In genomic region chr11:108222686-108223448, GRCh38 we compare ENCODE assay signal across 1 cellular context.
TF ChIP-seq lines count a peak whose summit lies in the region.

Gene ATM (plus strand): TSS chr11:108223067. CDS start chr11:108227625, 4,558 bp downstream.

TF ChIP-seq in K562, 482 proteins besides CTCF, POLR2A, EP300 and RAD21 (continued from another document and continues in another):
- TF ChIP-seq ARID3B (CRISPR knock-in tag; IDR thresholded peaks at IDR 0.05; ENCODE audit: borderline replicate concordance) (0 out of 2 replicates have a peak, but pooled peaks have one; percentile 48), SMC3 (conservative IDR thresholded peaks at IDR 0.05; ENCODE audit: insufficient read depth, low read depth, low read length) (peak; percentile 62; the same call in 1 of the 2 replicates), ZBTB40 (IDR thresholded peaks at IDR 0.05) (peak; percentile 82), ZBTB40 (CRISPR knock-in tag; IDR thresholded peaks at IDR 0.05) (no peak), MTA3 (IDR thresholded peaks at IDR 0.05; ENCODE audit: borderline replicate concordance) (peak; percentile 43; the same call in 1 of the 2 replicates), KLF13 (tag; IDR thresholded peaks at IDR 0.05; ENCODE audit: borderline replicate concordance, low read depth) (0 out of 2 replicates have a peak, but pooled peaks have one; percentile 25), MEIS2 (IDR thresholded peaks at IDR 0.05; ENCODE audit: partially characterized antibody) (peak; percentile 75), CREB3L1 (IDR thresholded peaks at IDR 0.05; ENCODE audit: borderline replicate concordance, low read depth) (peak; percentile 96), NBN (IDR thresholded peaks at IDR 0.05; ENCODE audit: low read depth) (peak; percentile 70; the same call in 1 of the 2 replicates), SETDB1 (IDR thresholded peaks at IDR 0.05; ENCODE audit: low read length) (peak; percentile 77), ZNF24 (IDR thresholded peaks at IDR 0.05) (peak; percentile 71), BRD9 (IDR thresholded peaks at IDR 0.05; ENCODE audit: low read depth, partially characterized antibody) (peak; percentile 86), EP400 (IDR thresholded peaks at IDR 0.05) (peak; percentile 96), GABPA (tag; conservative IDR thresholded peaks at IDR 0.05; ENCODE audit: low read depth) (peak; percentile 95), CXXC5 (CRISPR knock-in tag; IDR thresholded peaks at IDR 0.05) (peak; percentile 74), BACH1 (tag; IDR thresholded peaks at IDR 0.05) (no peak), E2F5 (CRISPR knock-in tag; IDR thresholded peaks at IDR 0.05) (no peak), CREB1 (IDR thresholded peaks at IDR 0.05) (peak; percentile 87), CREB1 (CRISPR knock-in tag; IDR thresholded peaks at IDR 0.05) (peak; percentile 87), CTBP1 (IDR thresholded peaks at IDR 0.05; ENCODE audit: borderline replicate concordance) (peak; percentile 64), ETV1 (tag; conservative IDR thresholded peaks at IDR 0.05; ENCODE audit: low read depth) (peak; percentile 99), DEAF1 (CRISPR knock-in tag; IDR thresholded peaks at IDR 0.05) (peak; percentile 28; the same call in 1 of the 2 replicates), NCOR1 (IDR thresholded peaks at IDR 0.05) (no peak), XRCC5 (IDR thresholded peaks at IDR 0.05; ENCODE audit: low read depth, low read length) (peak; percentile 74; the same call in 1 of the 2 replicates), SPI1 (IDR thresholded peaks at IDR 0.05; ENCODE audit: borderline replicate concordance, low read depth, low read length) (peak; percentile 67), THAP12 (CRISPR knock-in tag; IDR thresholded peaks at IDR 0.05) (peak; percentile 75; the same call in 1 of the 2 replicates), DMBX1 (CRISPR knock-in tag; IDR thresholded peaks at IDR 0.05; ENCODE audit: borderline replicate concordance) (no peak), E2F1 (CRISPR knock-in tag; IDR thresholded peaks at IDR 0.05) (peak; percentile 70), LARP7 (IDR thresholded peaks at IDR 0.05) (peak; percentile 55; the same call in 1 of the 2 replicates), REST (CRISPR knock-in tag; IDR thresholded peaks at IDR 0.05; ENCODE audit: low read depth) (peak; percentile 67; the same call in 1 of the 2 replicates), THRB (CRISPR knock-in tag; conservative IDR thresholded peaks at IDR 0.05) (peak; percentile 84; the same call in 1 of the 2 replicates)
